18 cellular contexts compared by ENCODE assay signal in genomic region chr2:120472891-120473309, GRCh38.
A peak's percentile ranks its signal among the peaks of the same experiment; 100 is the strongest.
DNase-seq lines count a peak whose midpoint lies in the region; ATAC-seq and TF ChIP-seq lines count a peak whose summit lies in the region.
"Had no signal": no experiment of that assay in that cellular context is flagged by ENCODE, and none has a peak within 500 bp of the region (broad histone marks: within the 10 kb centered on the region; RNA-seq: fewer than 3 reads in every experiment).

No MANE protein-coding gene starts in this region.

- no peak overlapping the region for H3K27ac Mint-ChIP-seq in H9
- H3K27ac Mint-ChIP-seq: activated CD4-positive, alpha-beta T cell treated with anti-CD3 and anti-CD28 coated beads, Interleukin-2, amount 10 ng/mL, durations not matched to agents 24 days and 14 days; CD4-positive, alpha-beta memory T cell; stimulated activated naive B cell treated with anti-CD40 and anti-IgM and Interleukin-4, amounts not matched to agents 10 μg/mL and 1 μg/mL and 100 μg/mL, for 72 hours had no signal

- H3K27ac ChIP-seq in RWPE2 (ENCODE audit: poor library complexity, severe bottlenecking) (peak overlapping the region; percentile 94), esophagus squamous epithelium (peak overlapping the region; percentile 56 to 84 (median 72)), osteoblast (ENCODE audit: low read depth, low read length) (no peak overlapping the region), H9 (ENCODE audit: insufficient read length, low read depth, low read length) (no peak overlapping the region)

- H2BK5ac ChIP-seq in H9 (ENCODE audit: insufficient read length, low read length): no peak overlapping the region

- no peak overlapping the region for H3K4me2 ChIP-seq in osteoblast (ENCODE audit: insufficient read depth, low read length)
- no peak overlapping the region for H3K4me2 ChIP-seq in H9 (ENCODE audit: insufficient read depth, insufficient read length, low read length)

- H3K9me3 ChIP-seq in RWPE2 (ENCODE audit: severe bottlenecking) (peaks cover 7% of the 10 kb centered on the region), esophagus squamous epithelium (peaks cover 0 to 8% (median 5%) of the 10 kb centered on the region in 3 donors), osteoblast (ENCODE audit: low read depth, low read length) (peaks cover 5% of the 10 kb centered on the region), H9 (ENCODE audit: control insufficient read depth, low read depth, low read length) (no peaks in the 10 kb centered on the region), HAP-1 (no peaks in the 10 kb centered on the region)

- H2BK20ac ChIP-seq in H9 (ENCODE audit: low read depth, low read length, poor library complexity, severe bottlenecking): no peak overlapping the region

- H4K91ac ChIP-seq in H9 (ENCODE audit: insufficient read length, low read depth, low read length): no peak overlapping the region

- no peak overlapping the region for H2AFZ ChIP-seq in osteoblast (ENCODE audit: low read length)
- H2AFZ ChIP-seq in H9 (ENCODE audit: low read length): no peak overlapping the region

- TF ChIP-seq CTCF in RWPE2 (IDR thresholded peaks at IDR 0.05; ENCODE audit: poor library complexity, severe bottlenecking) (no peak), esophagus squamous epithelium (IDR thresholded peaks at IDR 0.05) (peak in 1 of 6 experiments; percentile 10), osteoblast (IDR thresholded peaks at IDR 0.05; ENCODE audit: extremely low read depth, low read depth, low read length) (no peak), H9 (conservative IDR thresholded peaks at IDR 0.05) (no peak)

- H3K14ac ChIP-seq in H9 (ENCODE audit: insufficient read depth, low read length): no peak overlapping the region

- no peak overlapping the region for H3K4me3 Mint-ChIP-seq in H9
- H3K4me3 Mint-ChIP-seq: activated CD4-positive, alpha-beta T cell treated with anti-CD3 and anti-CD28 coated beads, Interleukin-2, amount 10 ng/mL, durations not matched to agents 24 days and 14 days; CD4-positive, alpha-beta memory T cell; naive thymus-derived CD8-positive, alpha-beta T cell; stimulated activated naive B cell treated with anti-CD40 and anti-IgM and Interleukin-4, amounts not matched to agents 10 μg/mL and 1 μg/mL and 100 μg/mL, for 72 hours had no signal

- no peak overlapping the region for H2BK15ac ChIP-seq in H9 (ENCODE audit: low read depth, low read length)

- no peaks in the 10 kb centered on the region for H3K4me1 Mint-ChIP-seq in H9
- H3K4me1 Mint-ChIP-seq: activated CD4-positive, alpha-beta T cell treated with anti-CD3 and anti-CD28 coated beads, Interleukin-2, amount 10 ng/mL, durations not matched to agents 24 days and 14 days; CD4-positive, alpha-beta memory T cell; naive thymus-derived CD8-positive, alpha-beta T cell; stimulated activated naive B cell treated with anti-CD40 and anti-IgM and Interleukin-4, amounts not matched to agents 10 μg/mL and 1 μg/mL and 100 μg/mL, for 72 hours had no signal

- ATAC-seq in RWPE2 (ENCODE audit: low read depth) (peak; percentile 38), GM18511 (IDR thresholded peaks at IDR 0.05; ENCODE audit: unreplicated experiment) (no peak), HG03175 (IDR thresholded peaks at IDR 0.05; ENCODE audit: unreplicated experiment) (no peak)
- ATAC-seq: naive thymus-derived CD8-positive, alpha-beta T cell; stimulated activated naive B cell treated with anti-CD40 and anti-IgM and Interleukin-4, amounts not matched to agents 10 μg/mL and 1 μg/mL and 100 μg/mL, for 72 hours had no signal

- no peak overlapping the region for H3K18ac ChIP-seq in H9 (ENCODE audit: insufficient read length, low read depth, low read length)

- H3K4me1 ChIP-seq in RWPE2 (ENCODE audit: insufficient read depth, poor library complexity, severe bottlenecking): peaks cover 53% of the 10 kb centered on the region
- H3K4me1 ChIP-seq in esophagus squamous epithelium: peaks cover 0 to 58% (median 27%) of the 10 kb centered on the region in 3 donors
- H3K4me1 ChIP-seq in osteoblast (ENCODE audit: insufficient read depth, low read length): peaks cover 35% of the 10 kb centered on the region
- no peaks in the 10 kb centered on the region for H3K4me1 ChIP-seq in H9 (ENCODE audit: insufficient read depth, low read length)
- H3K4me1 ChIP-seq in HAP-1: no peaks in the 10 kb centered on the region

- no peak overlapping the region for H3K4ac ChIP-seq in H9 (ENCODE audit: low read depth, low read length)

- H3K23ac ChIP-seq in H9 (ENCODE audit: insufficient read length, low read depth, low read length): no peak overlapping the region

- WGBS in esophagus squamous epithelium, 2 donors: 40 to 42% methylated on average over 12 of the region's 12 CpGs
- no CpG with 5 or more reads among the region's 12 CpGs for WGBS in H9 (ENCODE audit: extremely low coverage, insufficient read length, low lambda C conversion rate)

- no peak overlapping the region for H4K5ac ChIP-seq in H9 (ENCODE audit: insufficient read length, low read depth, low read length)

- H2BK12ac ChIP-seq in H9 (ENCODE audit: insufficient read length, low read depth, low read length): no peak overlapping the region

- in situ Hi-C loops in HAP-1 (cut with MboI; ENCODE audit: low sequenced_read_pairs): no loop called here

- no peaks in the 10 kb centered on the region for H3K23me2 ChIP-seq in H9 (ENCODE audit: insufficient read length, low read depth, low read length, poor library complexity, severe bottlenecking)

- H3K36me3 ChIP-seq in RWPE2 (ENCODE audit: low read depth) (no peaks in the 10 kb centered on the region), esophagus squamous epithelium (no peaks in the 10 kb centered on the region), osteoblast (ENCODE audit: insufficient read depth, low read length) (no peaks in the 10 kb centered on the region), HAP-1 (replicated peaks) (no peaks in the 10 kb centered on the region)

- H3K9ac ChIP-seq in H9 (ENCODE audit: extremely low read depth, insufficient read length, low read length): no peak overlapping the region

- H3K27me3 ChIP-seq in RWPE2 (ENCODE audit: insufficient read depth, poor library complexity, severe bottlenecking) (no peaks in the 10 kb centered on the region), esophagus squamous epithelium (peaks cover 0 to 66% (median 0%) of the 10 kb centered on the region in 4 donors), osteoblast (ENCODE audit: insufficient read depth, low read length) (no peaks in the 10 kb centered on the region), H9 (ENCODE audit: insufficient read depth, low read length) (peaks cover 19% of the 10 kb centered on the region; the same call in 1 of the 2 replicates), HAP-1 (ENCODE audit: low read depth) (no peaks in the 10 kb centered on the region)

- TF ChIP-seq POLR2A in esophagus squamous epithelium (IDR thresholded peaks at IDR 0.05): no peak

- H3K27me3 Mint-ChIP-seq in H9 (ENCODE audit: low read depth): peaks cover 100% of the 10 kb centered on the region
- H3K27me3 Mint-ChIP-seq: activated CD4-positive, alpha-beta T cell treated with anti-CD3 and anti-CD28 coated beads, Interleukin-2, amount 10 ng/mL, durations not matched to agents 24 days and 14 days had no signal

- H4K8ac ChIP-seq in H9 (replicated peaks; ENCODE audit: insufficient read length, low read depth, low read length): no peak overlapping the region

- peaks cover 5 to 7% of the 10 kb centered on the region in 2 experiments; a peak in 4 of 5 replicates for H3K9me3 Mint-ChIP-seq in H9
- H3K9me3 Mint-ChIP-seq: activated CD4-positive, alpha-beta T cell treated with anti-CD3 and anti-CD28 coated beads, Interleukin-2, amount 10 ng/mL, durations not matched to agents 24 days and 14 days had no signal

- no peak overlapping the region for H3K56ac ChIP-seq in H9 (ENCODE audit: insufficient read length, low read depth, low read length)

- peak; percentile 37 for DNase-seq in AG20443 (ENCODE audit: low spot score)
- DNase-seq in RWPE2 (ENCODE audit: low spot score): peak; percentile 83
- DNase-seq in esophagus squamous epithelium (lab: John Stamatoyannopoulos, UW): no peak
- peak; percentile 21 for DNase-seq in osteoblast (ENCODE audit: insufficient read length, low spot score, missing footprints)
- no peak for DNase-seq in H9
- DNase-seq in HAP-1 (ENCODE audit: low spot score in 2 of 2): no peak
- DNase-seq: ACHN; activated CD4-positive, alpha-beta T cell treated with anti-CD3 and anti-CD28 coated beads, Interleukin-2, amount 10 ng/mL, durations not matched to agents 24 days and 14 days; activated CD8-positive, alpha-beta memory T cell treated with anti-CD3 and anti-CD28 coated beads, Interleukin-2, amount 50 U/mL, for 4 hours; CD4-positive, alpha-beta memory T cell; DND-41; mesenchymal stem cell; naive thymus-derived CD8-positive, alpha-beta T cell; NCI-H1930; NCI-H524; stimulated activated naive B cell treated with anti-CD40 and anti-IgM and Interleukin-4, amounts not matched to agents 10 μg/mL and 1 μg/mL and 100 μg/mL, for 72 hours had no signal

- H3K36me3 Mint-ChIP-seq in H9 (ENCODE audit: insufficient read depth in 1 of 3, low read depth in 3 of 3): no peaks in the 10 kb centered on the region; a peak in 1 of 7 replicates
- H3K36me3 Mint-ChIP-seq: CD4-positive, alpha-beta memory T cell; naive thymus-derived CD8-positive, alpha-beta T cell; stimulated activated naive B cell treated with anti-CD40 and anti-IgM and Interleukin-4, amounts not matched to agents 10 μg/mL and 1 μg/mL and 100 μg/mL, for 72 hours had no signal

- no peaks in the 10 kb centered on the region for H4K20me1 ChIP-seq in osteoblast (ENCODE audit: insufficient read depth, low read length)
- no peaks in the 10 kb centered on the region for H4K20me1 ChIP-seq in H9 (ENCODE audit: control insufficient read depth, insufficient read depth, insufficient read length)

- no peaks in the 10 kb centered on the region for H3K79me2 ChIP-seq in osteoblast (ENCODE audit: insufficient read depth, low read length)
- H3K79me2 ChIP-seq in H9 (ENCODE audit: insufficient read depth, low read length): no peaks in the 10 kb centered on the region

- H2AK5ac ChIP-seq in H9 (ENCODE audit: insufficient read length, low read length): no peak overlapping the region

- H3K79me1 ChIP-seq in H9 (ENCODE audit: insufficient read depth, low read depth, low read length, poor library complexity, severe bottlenecking): no peaks in the 10 kb centered on the region

- no peak overlapping the region for H3T11ph ChIP-seq in H9 (ENCODE audit: low read length)

- intact Hi-C loops in esophagus squamous epithelium (cut with DNase I): no loop called here

- H3K4me3 ChIP-seq in RWPE2 (ENCODE audit: severe bottlenecking) (no peak overlapping the region), esophagus squamous epithelium (no peak overlapping the region), osteoblast (ENCODE audit: insufficient read depth, low read length) (no peak overlapping the region), HAP-1 (no peak overlapping the region)

- no peak overlapping the region for H2BK120ac ChIP-seq in H9 (ENCODE audit: low read depth, low read length, poor library complexity, severe bottlenecking)

Comparison
In these comparisons a context has a peak if more than half of its experiments do, and no peak if none do; other contexts are left out.
1. DNase-seq: peak in AG20443 (single experiment), RWPE2 (single experiment) and osteoblast (single experiment); none in esophagus squamous epithelium (single experiment), H9 (single experiment) and HAP-1 (0 of 2).
2. H3K27ac ChIP-seq: peak in RWPE2 (single experiment) and esophagus squamous epithelium (4 of 4); none in osteoblast (single experiment) and H9 (single experiment).